ENCODE assay signal across 9 cellular contexts in genomic region chr22:49966716-49967332, GRCh38. TPM values are rescaled to one million over a fixed set of nuclear protein-coding genes. Genes with fewer than 3 reads are reported as not detected.
DNase-seq lines count a peak whose midpoint lies in the region; ATAC-seq and TF ChIP-seq lines count a peak whose summit lies in the region.
"Had no signal": no experiment of that assay in that cellular context is flagged by ENCODE, and none has a peak within 500 bp of the region (broad histone marks: within the 10 kb centered on the region; RNA-seq: fewer than 3 reads in every experiment).

No MANE protein-coding gene starts in this region.

- peak overlapping the region; percentile 11; the same call in 1 of the 2 replicates for H3K4me2 ChIP-seq in IMR-90 (ENCODE audit: low read depth, low read length)
- H3K4me2 ChIP-seq in smooth muscle cell: peak overlapping the region; percentile 43

- H3K9me3 ChIP-seq in IMR-90 (ENCODE audit: control insufficient read depth, insufficient read depth, low read length): no peaks in the 10 kb centered on the region
- H3K9me3 ChIP-seq in left ventricle myocardium inferior (replicated peaks): no peaks in the 10 kb centered on the region
- H3K9me3 ChIP-seq in smooth muscle cell (replicated peaks; ENCODE audit: low read depth): no peaks in the 10 kb centered on the region

- H3K4ac ChIP-seq in IMR-90 (ENCODE audit: low read depth, low read length): peak overlapping the region; percentile 64; the same call in 1 of the 2 replicates

- H2BK5ac ChIP-seq in IMR-90 (ENCODE audit: low read depth, low read length, poor library complexity, severe bottlenecking): peak overlapping the region; percentile 22

- intact Hi-C loops in IMR-90 (cut with micrococcal nuclease) (no loop called here), left ventricle myocardium inferior (cut with micrococcal nuclease) (no loop called here)

- H3K18ac ChIP-seq in IMR-90 (ENCODE audit: low read depth, low read length): no peak overlapping the region; the same call in 1 of the 2 replicates

- POLR2A ChIA-PET in IMR-90 (lab: Charles Lee; ENCODE audit: unreplicated experiment): no interaction called here
- POLR2A ChIA-PET in HEK293T (lab: Yijun Ruan, JAX): no interaction called here

- no peak for DNase-seq in IMR-90
- peak; percentile 36 for DNase-seq in activated CD8-positive, alpha-beta memory T cell treated with anti-CD3 and anti-CD28 coated beads, Interleukin-2, amount 50 U/mL, for 4 hours
- peak; percentile 34 for DNase-seq in left ventricle myocardium inferior
- DNase-seq in smooth muscle cell (lab: John Stamatoyannopoulos, UW; ENCODE audit: unreplicated experiment): no peak
- DNase-seq in HEK293T (ENCODE audit: extremely low spot score): no peak
- DNase-seq in cerebellum (ENCODE audit: low spot score): no peak
- no peak for DNase-seq in NCI-H748 (lab: John Stamatoyannopoulos, UW; ENCODE audit: unreplicated experiment)

- 44% methylated on average over 12 of the region's 17 CpGs; no CpG with 5 or more reads in 1 of the 2 experiments for WGBS in IMR-90 (ENCODE audit: extremely low coverage in 2 of 2, insufficient read length in 1 of 2), 2 experiments
- 58% methylated on average over 17 of the region's 17 CpGs for WGBS in smooth muscle cell (ENCODE audit: low lambda C conversion rate)

- peak overlapping the region; percentile 78 for H2AK9ac ChIP-seq in IMR-90 (replicated peaks; ENCODE audit: low read depth, low read length, poor library complexity)

- CTCF ChIA-PET in IMR-90 (lab: Yijun Ruan, JAX) (no interaction called here), HEK293T (lab: Yijun Ruan, JAX) (no interaction called here)

- no peak overlapping the region for H2BK15ac ChIP-seq in IMR-90 (ENCODE audit: low read depth, low read length)

- no TSS peak for BruUV-seq in IMR-90 (replicated peaks; lab: Mats Ljungman, UMichigan)

- H3K4me1 ChIP-seq in IMR-90 (ENCODE audit: control insufficient read depth, insufficient read depth, low read length): peaks cover 43% of the 10 kb centered on the region
- H3K4me1 ChIP-seq in left ventricle myocardium inferior: peaks cover 99% of the 10 kb centered on the region
- H3K4me1 ChIP-seq in smooth muscle cell (ENCODE audit: low read depth): peaks cover 8% of the 10 kb centered on the region

- ATAC-seq in IMR-90 (ENCODE audit: low read depth): no peak
- no peak for ATAC-seq in HG02970 (IDR thresholded peaks at IDR 0.05; ENCODE audit: low FRiP score, unreplicated experiment)

- no peak overlapping the region for H3K56ac ChIP-seq in IMR-90 (ENCODE audit: extremely low read depth, insufficient read depth, low read length)

- peak overlapping the region; percentile 26 for H3K27ac ChIP-seq in IMR-90 (ENCODE audit: insufficient read depth, low read length)
- peak overlapping the region; percentile 99 for H3K27ac ChIP-seq in left ventricle myocardium inferior (replicated peaks)
- H3K27ac ChIP-seq in smooth muscle cell (ENCODE audit: low read depth): peak overlapping the region; percentile 52

- H3K36me3 ChIP-seq in IMR-90 (ENCODE audit: control insufficient read depth, insufficient read depth, low read length): peaks cover 27% of the 10 kb centered on the region
- H3K36me3 ChIP-seq in left ventricle myocardium inferior: peaks cover 24% of the 10 kb centered on the region
- no peaks in the 10 kb centered on the region for H3K36me3 ChIP-seq in smooth muscle cell (ENCODE audit: low read depth)

- H4K5ac ChIP-seq in IMR-90 (ENCODE audit: low read depth, low read length): no peak overlapping the region; the same call in 1 of the 2 replicates

- TF ChIP-seq RAD21 in IMR-90 (IDR thresholded peaks at IDR 0.05; ENCODE audit: low read length): no peak

- H3K27me3 ChIP-seq in IMR-90 (ENCODE audit: control insufficient read depth, insufficient read depth, low read length) (no peaks in the 10 kb centered on the region), left ventricle myocardium inferior (ENCODE audit: low read depth) (no peaks in the 10 kb centered on the region), smooth muscle cell (ENCODE audit: low read depth) (no peaks in the 10 kb centered on the region)

- no peak overlapping the region for H2BK20ac ChIP-seq in IMR-90 (ENCODE audit: low read depth, low read length)

- no peak overlapping the region for H3K23ac ChIP-seq in IMR-90 (ENCODE audit: low read depth, low read length)

- no peak for TF ChIP-seq CTCF in IMR-90 (conservative IDR thresholded peaks at IDR 0.05; ENCODE audit: low read depth, low read length)
- TF ChIP-seq CTCF in left ventricle myocardium inferior (IDR thresholded peaks at IDR 0.05; ENCODE audit: borderline replicate concordance): no peak
- no peak for TF ChIP-seq CTCF in smooth muscle cell (IDR thresholded peaks at IDR 0.05; ENCODE audit: borderline replicate concordance, insufficient read depth, poor library complexity, severe bottlenecking)

- dilution Hi-C loops in IMR-90 (cut with HindIII; ENCODE audit: low sequenced_read_pairs, unreplicated experiment): no loop called here

- no peaks in the 10 kb centered on the region for H3F3A ChIP-seq in smooth muscle cell (ENCODE audit: low read depth)

- H4K91ac ChIP-seq in IMR-90 (ENCODE audit: insufficient read depth, low read depth, low read length): peak overlapping the region; percentile 38; the same call in 1 of the 2 replicates

- H2AFZ ChIP-seq in IMR-90 (replicated peaks; ENCODE audit: low read length, poor library complexity) (peak overlapping the region; percentile 82), smooth muscle cell (ENCODE audit: low read depth) (no peak overlapping the region)

- H3K4me3 ChIP-seq in IMR-90 (ENCODE audit: insufficient read depth, low read depth, low read length) (no peak overlapping the region), left ventricle myocardium inferior (peak overlapping the region; percentile 48), smooth muscle cell (no peak overlapping the region)

- peak overlapping the region; percentile 10; the same call in 1 of the 2 replicates for H3K14ac ChIP-seq in IMR-90 (replicated peaks; ENCODE audit: low read depth, low read length)

- H4K20me1 ChIP-seq in IMR-90 (ENCODE audit: insufficient read depth, low read length) (peaks cover 27% of the 10 kb centered on the region), smooth muscle cell (ENCODE audit: low read depth) (peaks cover 35% of the 10 kb centered on the region)

- H2BK120ac ChIP-seq in IMR-90 (ENCODE audit: low read depth, low read length): no peak overlapping the region

- peaks cover 15 to 52% of the 10 kb centered on the region in 2 experiments for H3K79me1 ChIP-seq in IMR-90 (ENCODE audit: low read depth in 1 of 2, low read length in 2 of 2)

- H3K9me1 ChIP-seq in IMR-90 (ENCODE audit: insufficient read depth, low read length): peaks cover 7% of the 10 kb centered on the region

- peaks cover 25% of the 10 kb centered on the region for H3K79me2 ChIP-seq in smooth muscle cell (ENCODE audit: low read depth)

- H4K8ac ChIP-seq in IMR-90 (ENCODE audit: low read depth in 2 of 2, low read length in 2 of 2): peak overlapping the region; percentile 50 to 58; a peak in 2 of 4 replicates

- in situ Hi-C loops in IMR-90 (cut with MboI; ENCODE audit: low sequenced_read_pairs): no loop called here

- peak overlapping the region; percentile 68; the same call in 1 of the 2 replicates for H2AK5ac ChIP-seq in IMR-90 (ENCODE audit: low read depth, low read length)

- TF ChIP-seq POLR2A in IMR-90 (IDR thresholded peaks at IDR 0.05; ENCODE audit: low read depth, low read length): 0 out of 2 replicates have a peak, but pooled peaks have one; percentile 21

- H3K9ac ChIP-seq in IMR-90 (ENCODE audit: low read depth, low read length) (peak overlapping the region; percentile 18; the same call in 1 of the 2 replicates), smooth muscle cell (ENCODE audit: low read depth) (no peak overlapping the region)

TF ChIP-seq in IMR-90, 13 proteins besides CTCF, POLR2A, EP300 and RAD21 (continues in another document):
- TF ChIP-seq SMC3 (IDR thresholded peaks at IDR 0.05; ENCODE audit: low read depth, low read length): no peak
- TF ChIP-seq CHD1 (IDR thresholded peaks at IDR 0.05; ENCODE audit: low read depth, low read length): no peak
- TF ChIP-seq MAZ (IDR thresholded peaks at IDR 0.05; ENCODE audit: borderline replicate concordance, low read depth, low read length): peak; percentile 25; the same call in 1 of the 2 replicates
- TF ChIP-seq CEBPB (IDR thresholded peaks at IDR 0.05; ENCODE audit: low read depth, low read length): peak; percentile 53

TF ChIP-seq in HEK293T, 16 proteins besides CTCF, POLR2A, EP300 and RAD21 (continues in another document):
- TF ChIP-seq FOXK2 (IDR thresholded peaks at IDR 0.05): no peak

RNA-seq across cellular contexts. Expression of gene PIM3, which starts 6.3 kb away (rescaled TPM):
- 8.6 and 10.3 TPM in 2 replicates for total RNA-seq in IMR-90 (2012; rRNA removed)
- polyA plus RNA-seq in IMR-90 (2012; rRNA removed): 24.7 and 28.6 TPM in 2 replicates
- 31.4 and 45.1 TPM in 2 replicates for polyA plus RNA-seq in IMR-90 (2012; cell fraction: cytosol; rRNA removed)
- polyA plus RNA-seq in IMR-90 (2012; cell fraction: nucleus; rRNA removed; ENCODE audit: low replicate concordance): 37.2 and 85.2 TPM in 2 replicates
- 57.1 TPM for total RNA-seq in left ventricle myocardium inferior
- 19.1 and 20.1 TPM in 2 replicates for total RNA-seq in smooth muscle cell
- polyA plus RNA-seq in smooth muscle cell: 43.3 and 51.9 TPM in 2 replicates
- total RNA-seq in cerebellum: 9.2 TPM

RNA-seq across cellular contexts. Expression of gene IL17REL, which starts 45.7 kb away (rescaled TPM):
- total RNA-seq in IMR-90 (2012; rRNA removed) (not detected in 2 replicates), left ventricle myocardium inferior (not detected), smooth muscle cell (0.04 TPM in 1 of 2 replicates, not detected in the other), cerebellum (0.27 TPM)
- polyA plus RNA-seq in IMR-90 (2012; rRNA removed) (not detected in 2 replicates), smooth muscle cell (not detected in 2 replicates)
- polyA plus RNA-seq in IMR-90 (2012; cell fraction: cytosol; rRNA removed): 0.01 TPM in 1 of 2 replicates, not detected in the other
- 0.04 and 0.05 TPM in 2 replicates for polyA plus RNA-seq in IMR-90 (2012; cell fraction: nucleus; rRNA removed; ENCODE audit: low replicate concordance)
- total RNA-seq: SK-MEL-5 had no signal

RNA-seq across cellular contexts. Expression of gene CRELD2, which starts 48.4 kb away (rescaled TPM):
- total RNA-seq in IMR-90 (2012; rRNA removed): 36.1 and 36.2 TPM in 2 replicates
- polyA plus RNA-seq in IMR-90 (2012; rRNA removed): 70.7 and 82.0 TPM in 2 replicates
- 110 and 153 TPM in 2 replicates for polyA plus RNA-seq in IMR-90 (2012; cell fraction: cytosol; rRNA removed)
- 79.2 and 119 TPM in 2 replicates for polyA plus RNA-seq in IMR-90 (2012; cell fraction: nucleus; rRNA removed; ENCODE audit: low replicate concordance)
- 25.5 TPM for total RNA-seq in left ventricle myocardium inferior
- total RNA-seq in smooth muscle cell: 47.4 and 52.7 TPM in 2 replicates
- polyA plus RNA-seq in smooth muscle cell: 100 and 127 TPM in 2 replicates
- total RNA-seq in cerebellum: 13.8 TPM

RNA-seq across cellular contexts. Expression of gene ALG12, which starts 48.6 kb away (rescaled TPM):
- total RNA-seq in IMR-90 (2012; rRNA removed) (5.6 and 7.2 TPM in 2 replicates), left ventricle myocardium inferior (17.0 TPM), smooth muscle cell (12.7 and 13.9 TPM in 2 replicates), cerebellum (13.1 TPM)
- polyA plus RNA-seq in IMR-90 (2012; rRNA removed) (10.9 and 11.2 TPM in 2 replicates), smooth muscle cell (42.7 and 45.9 TPM in 2 replicates)
- polyA plus RNA-seq in IMR-90 (2012; cell fraction: cytosol; rRNA removed): 18.8 and 22.7 TPM in 2 replicates
- polyA plus RNA-seq in IMR-90 (2012; cell fraction: nucleus; rRNA removed; ENCODE audit: low replicate concordance): 13.5 and 24.8 TPM in 2 replicates

Comparison
In these comparisons a context has a peak if more than half of its experiments do, and no peak if none do; other contexts are left out.
1. DNase-seq: peak in activated CD8-positive, alpha-beta memory T cell treated with anti-CD3 and anti-CD28 coated beads, Interleukin-2, amount 50 U/mL, for 4 hours (single experiment) and left ventricle myocardium inferior (single experiment); none in IMR-90 (single experiment), smooth muscle cell (single experiment), HEK293T (single experiment), cerebellum (single experiment) and NCI-H748 (single experiment).
2. H3K27ac ChIP-seq: peak in every context shown above with its lines; median percentile 99 in left ventricle myocardium inferior; 52 in smooth muscle cell; 26 in IMR-90.